17 cellular contexts compared by ENCODE assay signal in genomic region chr6:89942601-89943000, GRCh38.
DNase-seq lines count a peak whose midpoint lies in the region; ATAC-seq and TF ChIP-seq lines count a peak whose summit lies in the region.
"Had no signal": no experiment of that assay in that cellular context is flagged by ENCODE, and none has a peak within 500 bp of the region (broad histone marks: within the 10 kb centered on the region; RNA-seq: fewer than 3 reads in every experiment).

No MANE protein-coding gene starts in this region.

- H3K27me3 Mint-ChIP-seq in stimulated activated memory B cell treated with anti-CD40 and anti-IgM and Interleukin-4, amounts not matched to agents 10 μg/mL and 1 μg/mL and 100 μg/mL, for 72 hours, result no peaks in the 10 kb centered on the region

- peaks cover 25% of the 10 kb centered on the region for H3K4me1 Mint-ChIP-seq in stimulated activated memory B cell treated with anti-CD40 and anti-IgM and Interleukin-4, amounts not matched to agents 10 μg/mL and 1 μg/mL and 100 μg/mL, for 72 hours

- peak overlapping the region; percentile 24 for H3K27ac Mint-ChIP-seq in stimulated activated memory B cell treated with anti-CD40 and anti-IgM and Interleukin-4, amounts not matched to agents 10 μg/mL and 1 μg/mL and 100 μg/mL, for 72 hours

- H3K4me3 Mint-ChIP-seq in stimulated activated memory B cell treated with anti-CD40 and anti-IgM and Interleukin-4, amounts not matched to agents 10 μg/mL and 1 μg/mL and 100 μg/mL, for 72 hours, result no peak overlapping the region
- H3K4me3 Mint-ChIP-seq: CD4-positive, CD25-positive, alpha-beta regulatory T cell had no signal

- peak; percentile 52 for DNase-seq in activated CD8-positive, alpha-beta memory T cell treated with anti-CD3 and anti-CD28 coated beads, Interleukin-2, amount 50 U/mL, for 48 hours
- no peak for DNase-seq in activated CD8-positive, alpha-beta memory T cell treated with anti-CD3 and anti-CD28 coated beads, Interleukin-2, amount 50 U/mL, for 4 hours
- no peak for DNase-seq in HuH-7.5 (ENCODE audit: low spot score)
- DNase-seq in NCI-H1436 treated with DMSO at 0.1 percent for 48 hours (lab: John Stamatoyannopoulos, UW), result no peak
- DNase-seq: CD4-positive, CD25-positive, alpha-beta regulatory T cell; DMS79 treated with DMSO at 0.1 percent for 48 hours; HCEC 1CT; IMR-90; Kasumi-1; NCI-H1417; NCI-H2029; NCI-H510A treated with DMSO at 0.1 percent for 48 hours; Peyer's patch had no signal

- no peak for ATAC-seq in stimulated activated memory B cell treated with anti-CD40 and anti-IgM and Interleukin-4, amounts not matched to agents 10 μg/mL and 1 μg/mL and 100 μg/mL, for 72 hours
- no peak for ATAC-seq in HG02588 (IDR thresholded peaks at IDR 0.05; ENCODE audit: unreplicated experiment)

- TF ChIP-seq CTCF in VCaP (conservative IDR thresholded peaks at IDR 0.05), result no peak

- H3K36me3 Mint-ChIP-seq in stimulated activated memory B cell treated with anti-CD40 and anti-IgM and Interleukin-4, amounts not matched to agents 10 μg/mL and 1 μg/mL and 100 μg/mL, for 72 hours, result peaks cover 37% of the 10 kb centered on the region

- peaks cover 3% of the 10 kb centered on the region for H3K9me3 Mint-ChIP-seq in stimulated activated memory B cell treated with anti-CD40 and anti-IgM and Interleukin-4, amounts not matched to agents 10 μg/mL and 1 μg/mL and 100 μg/mL, for 72 hours

- H3K27ac ChIP-seq in VCaP, result peak overlapping the region; percentile 98
- H3K27ac ChIP-seq in cingulate gyrus (ENCODE audit: low read depth, low read length), result peak overlapping the region; percentile 80
- H3K27ac ChIP-seq: Peyer's patch had no signal
